ENCODE assay signal across 22 cellular contexts in the genomic region with DNA sequence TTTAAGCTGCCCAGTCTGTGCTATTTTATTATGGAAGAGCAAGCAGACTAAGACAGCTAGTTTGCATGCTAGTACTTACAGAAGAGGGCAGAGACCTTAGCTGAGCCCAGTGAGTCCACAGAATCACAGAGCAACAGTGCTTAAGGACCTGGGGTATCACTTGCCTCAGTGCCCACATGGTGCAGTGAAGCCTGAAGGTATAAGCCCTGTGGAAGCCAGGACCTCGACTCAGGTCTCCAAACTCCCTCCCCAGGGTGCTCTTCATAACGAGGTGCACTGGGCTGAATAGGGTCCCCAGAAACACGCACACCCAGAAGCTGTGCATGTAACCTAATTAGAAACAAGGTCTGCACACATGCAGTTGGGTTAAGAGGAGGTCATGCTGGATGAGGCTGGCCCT.
DNase-seq lines count a peak whose midpoint lies in the region; ATAC-seq and TF ChIP-seq lines count a peak whose summit lies in the region.
"Had no signal": no experiment of that assay in that cellular context is flagged by ENCODE, and none has a peak within 500 bp of the region (broad histone marks: within the 10 kb centered on the region; RNA-seq: fewer than 3 reads in every experiment).

No MANE protein-coding gene starts in this region.

- DNase-seq in nephron progenitor cell = no peak
- DNase-seq in stimulated activated effector memory CD8-positive, alpha-beta T cell treated with anti-CD3 and anti-CD28 coated beads, Interleukin-12 subunit alpha, Interleukin-12 subunit beta, amount 100 ng/mL, for 72 hours (ENCODE audit: low spot score in 2 of 2) = no peak
- DNase-seq in activated CD4-positive, alpha-beta T cell treated with anti-CD3 and anti-CD28 coated beads for 48 hours = no peak
- no peak for DNase-seq in middle frontal gyrus (ENCODE audit: extremely low spot score, low spot score)
- no peak for DNase-seq in amygdala (lab: John Stamatoyannopoulos, UW)
- DNase-seq: 8988T; ACHN; BE2C; C1 segment of cervical spinal cord; CD4-positive, alpha-beta memory T cell; CD4-positive, CD25-positive, alpha-beta regulatory T cell; CD8-positive, alpha-beta memory T cell; COR-L47; DMS 273 treated with DMSO at 0.1 percent for 48 hours; DMS153; DMS53; DMS79; DND-41; EL; GDM1 had no signal

- H3K27me3 Mint-ChIP-seq in nephron progenitor cell (ENCODE audit: low read depth, poor library complexity) = peaks cover 10% of the 10 kb centered on the region
- H3K27me3 Mint-ChIP-seq: CD4-positive, CD25-positive, alpha-beta regulatory T cell; CD8-positive, alpha-beta memory T cell had no signal

- H3K4me1 Mint-ChIP-seq in nephron progenitor cell = peaks cover 8% of the 10 kb centered on the region
- H3K4me1 Mint-ChIP-seq in stimulated activated effector memory CD8-positive, alpha-beta T cell treated with anti-CD3 and anti-CD28 coated beads, Interleukin-12 subunit alpha, Interleukin-12 subunit beta, amount 100 ng/mL, for 72 hours = no peaks in the 10 kb centered on the region
- H3K4me1 Mint-ChIP-seq: CD14-positive monocyte; CD4-positive, alpha-beta memory T cell; CD4-positive, CD25-positive, alpha-beta regulatory T cell; CD8-positive, alpha-beta memory T cell had no signal

- H3K27ac Mint-ChIP-seq in nephron progenitor cell = peak overlapping the region; percentile 75
- H3K27ac Mint-ChIP-seq in stimulated activated effector memory CD8-positive, alpha-beta T cell treated with anti-CD3 and anti-CD28 coated beads, Interleukin-12 subunit alpha, Interleukin-12 subunit beta, amount 100 ng/mL, for 72 hours = no peak overlapping the region
- H3K27ac Mint-ChIP-seq: CD14-positive monocyte; CD4-positive, alpha-beta memory T cell; CD4-positive, CD25-positive, alpha-beta regulatory T cell; CD8-positive, alpha-beta memory T cell had no signal

- TF ChIP-seq CTCF in nephron progenitor cell (IDR thresholded peaks at IDR 0.05) = no peak

- H3K9me3 Mint-ChIP-seq in nephron progenitor cell = no peaks in the 10 kb centered on the region
- H3K9me3 Mint-ChIP-seq in stimulated activated effector memory CD8-positive, alpha-beta T cell treated with anti-CD3 and anti-CD28 coated beads, Interleukin-12 subunit alpha, Interleukin-12 subunit beta, amount 100 ng/mL, for 72 hours = no peaks in the 10 kb centered on the region

- H3K4me3 Mint-ChIP-seq in nephron progenitor cell = no peak overlapping the region
- no peak overlapping the region for H3K4me3 Mint-ChIP-seq in stimulated activated effector memory CD8-positive, alpha-beta T cell treated with anti-CD3 and anti-CD28 coated beads, Interleukin-12 subunit alpha, Interleukin-12 subunit beta, amount 100 ng/mL, for 72 hours
- H3K4me3 Mint-ChIP-seq: CD14-positive monocyte; CD4-positive, alpha-beta memory T cell; CD4-positive, CD25-positive, alpha-beta regulatory T cell; CD8-positive, alpha-beta memory T cell had no signal

- no peaks in the 10 kb centered on the region for H3K36me3 Mint-ChIP-seq in nephron progenitor cell (ENCODE audit: low read depth)
- H3K36me3 Mint-ChIP-seq in stimulated activated effector memory CD8-positive, alpha-beta T cell treated with anti-CD3 and anti-CD28 coated beads, Interleukin-12 subunit alpha, Interleukin-12 subunit beta, amount 100 ng/mL, for 72 hours = no peaks in the 10 kb centered on the region
- H3K36me3 Mint-ChIP-seq: CD14-positive monocyte; CD4-positive, alpha-beta memory T cell; CD4-positive, CD25-positive, alpha-beta regulatory T cell; CD8-positive, alpha-beta memory T cell had no signal

- peak; percentile 29 for ATAC-seq in stimulated activated effector memory CD8-positive, alpha-beta T cell treated with anti-CD3 and anti-CD28 coated beads, Interleukin-12 subunit alpha, Interleukin-12 subunit beta, amount 100 ng/mL, for 72 hours
- ATAC-seq: GM12878 had no signal
